ENCODE assay signal across 22 cellular contexts in genomic region chr1:159040206-159040605, GRCh38. TPM values are rescaled to one million over a fixed set of nuclear protein-coding genes. Genes with fewer than 3 reads are reported as not detected.
A peak's percentile ranks its signal among the peaks of the same experiment; 100 is the strongest.
DNase-seq lines count a peak whose midpoint lies in the region; ATAC-seq and TF ChIP-seq lines count a peak whose summit lies in the region.
"Had no signal": no experiment of that assay in that cellular context is flagged by ENCODE, and none has a peak within 500 bp of the region (broad histone marks: within the 10 kb centered on the region; RNA-seq: fewer than 3 reads in every experiment).

No MANE protein-coding gene starts in this region.

- no peak for TF ChIP-seq CTCF in CD4-positive, alpha-beta T cell (IDR thresholded peaks at IDR 0.05)
- TF ChIP-seq CTCF in RWPE2 (IDR thresholded peaks at IDR 0.05; ENCODE audit: poor library complexity, severe bottlenecking) (no peak), fibroblast of mammary gland (conservative IDR thresholded peaks at IDR 0.05; ENCODE audit: control insufficient read depth, insufficient read depth, low read depth, low read length) (no peak), type B pancreatic cell (conservative IDR thresholded peaks at IDR 0.05) (no peak)

- peaks cover 27% of the 10 kb centered on the region for H3K4me1 Mint-ChIP-seq in CD4-positive, alpha-beta T cell (ENCODE audit: low read depth)
- no peaks in the 10 kb centered on the region for H3K4me1 Mint-ChIP-seq in type B pancreatic cell (ENCODE audit: unreplicated experiment)
- H3K4me1 Mint-ChIP-seq: H9 had no signal

- H3K18ac ChIP-seq in trophoblast cell (ENCODE audit: low read length), result no peak overlapping the region

- no peaks in the 10 kb centered on the region for H3K9me3 ChIP-seq in CD4-positive, alpha-beta T cell (ENCODE audit: control insufficient read depth, low read length)
- H3K9me3 ChIP-seq in RWPE2 (ENCODE audit: severe bottlenecking) (no peaks in the 10 kb centered on the region), trophoblast cell (ENCODE audit: insufficient read depth, low read depth, low read length) (no peaks in the 10 kb centered on the region)
- H3K9me3 ChIP-seq: transverse colon had no signal

- H3K36me3 ChIP-seq in RWPE2 (ENCODE audit: low read depth) (peaks cover 80% of the 10 kb centered on the region), trophoblast cell (ENCODE audit: control insufficient read depth in 1 of 2, insufficient read depth in 2 of 2, low read length in 2 of 2) (no peaks in the 10 kb centered on the region)

- no peak overlapping the region for H3K4me2 ChIP-seq in trophoblast cell (ENCODE audit: low read length)

- no peak overlapping the region for H3K14ac ChIP-seq in trophoblast cell (ENCODE audit: low read length)

- intact Hi-C loops in CD4-positive, alpha-beta T cell (cut with DNase I, micrococcal nuclease), result no loop called here

- H3K9ac ChIP-seq in trophoblast cell (ENCODE audit: low read length), result no peak overlapping the region

- H2BK5ac ChIP-seq in trophoblast cell (ENCODE audit: low read depth, low read length, poor library complexity), result no peak overlapping the region

- H3K79me2 ChIP-seq in trophoblast cell (ENCODE audit: control insufficient read depth, insufficient read depth, low read length, poor library complexity), result no peaks in the 10 kb centered on the region

- H3K27ac ChIP-seq in CD4-positive, alpha-beta T cell (ENCODE audit: low read depth, low read length), result no peak overlapping the region
- no peak overlapping the region for H3K27ac ChIP-seq in RWPE2 (ENCODE audit: poor library complexity, severe bottlenecking)
- no peak overlapping the region for H3K27ac ChIP-seq in trophoblast cell (ENCODE audit: low read depth, low read length)
- H3K27ac ChIP-seq: C4-2B, transverse colon had no signal

- no peak overlapping the region for H4K12ac ChIP-seq in trophoblast cell (ENCODE audit: low read depth, low read length)

- no peak overlapping the region for H3K23ac ChIP-seq in trophoblast cell (ENCODE audit: low read length)

- no peak overlapping the region for H2AFZ ChIP-seq in trophoblast cell (ENCODE audit: insufficient read depth, low read length, poor library complexity)

- ATAC-seq in CD4-positive, alpha-beta T cell (ENCODE audit: poor library complexity), result no peak
- ATAC-seq in RWPE2 (ENCODE audit: low read depth), result peak; percentile 29; the same call in 1 of the 3 replicates
- ATAC-seq: esophagus mucosa, K562, left ventricle myocardium superior had no signal

- peak overlapping the region; percentile 67 for H3K27ac Mint-ChIP-seq in CD4-positive, alpha-beta T cell
- no peak overlapping the region for H3K27ac Mint-ChIP-seq in type B pancreatic cell
- H3K27ac Mint-ChIP-seq: H9 had no signal

- no peak overlapping the region for H2BK120ac ChIP-seq in trophoblast cell (ENCODE audit: insufficient read depth, low read length, poor library complexity)

- POLR2A ChIA-PET in CD4-positive, alpha-beta T cell (lab: Charles Lee), result interaction anchor here (1.4 kb wide), 1 partner anchor 22 kb away, joined by 5 read pairs; no protein-coding TSS in a partner anchor

- no peaks in the 10 kb centered on the region for H3K4me1 ChIP-seq in RWPE2 (ENCODE audit: insufficient read depth, poor library complexity, severe bottlenecking)
- H3K4me1 ChIP-seq in trophoblast cell (ENCODE audit: control insufficient read depth in 1 of 2, insufficient read depth in 2 of 2, low read length in 2 of 2), result no peaks in the 10 kb centered on the region

- no peak overlapping the region for H4K8ac ChIP-seq in trophoblast cell (ENCODE audit: low read depth, low read length)

- H3K79me1 ChIP-seq in trophoblast cell (ENCODE audit: low read length), result no peaks in the 10 kb centered on the region

- no peaks in the 10 kb centered on the region for H3K27me3 ChIP-seq in CD4-positive, alpha-beta T cell (ENCODE audit: control insufficient read depth, insufficient read depth, low read length)
- no peaks in the 10 kb centered on the region for H3K27me3 ChIP-seq in RWPE2 (ENCODE audit: insufficient read depth, poor library complexity, severe bottlenecking)
- H3K27me3 ChIP-seq in trophoblast cell (ENCODE audit: insufficient read depth, low read length), result no peaks in the 10 kb centered on the region
- H3K27me3 ChIP-seq: transverse colon had no signal

- H4K91ac ChIP-seq in trophoblast cell (ENCODE audit: low read depth, low read length), result no peak overlapping the region

- H3K9me3 Mint-ChIP-seq in CD4-positive, alpha-beta T cell, result no peaks in the 10 kb centered on the region
- H3K9me3 Mint-ChIP-seq in type B pancreatic cell, result no peaks in the 10 kb centered on the region
- H3K9me3 Mint-ChIP-seq: activated T-cell treated with anti-CD3 and anti-CD28 coated beads, Interleukin-2, amount 50 U/mL, for 4 hours; H9; naive B cell had no signal

- no peak overlapping the region for H2AK5ac ChIP-seq in trophoblast cell (ENCODE audit: low read length)

- H3K27me3 Mint-ChIP-seq in CD4-positive, alpha-beta T cell, result no peaks in the 10 kb centered on the region
- no peaks in the 10 kb centered on the region for H3K27me3 Mint-ChIP-seq in type B pancreatic cell
- H3K27me3 Mint-ChIP-seq: naive B cell had no signal

- H3K36me3 Mint-ChIP-seq in CD4-positive, alpha-beta T cell (ENCODE audit: low read depth), result peaks cover 95% of the 10 kb centered on the region
- H3K36me3 Mint-ChIP-seq in type B pancreatic cell, result no peaks in the 10 kb centered on the region

- H3K4me3 Mint-ChIP-seq in CD4-positive, alpha-beta T cell, result no peak overlapping the region
- H3K4me3 Mint-ChIP-seq in type B pancreatic cell, result no peak overlapping the region
- H3K4me3 Mint-ChIP-seq: activated T-cell treated with anti-CD3 and anti-CD28 coated beads, Interleukin-2, amount 50 U/mL, for 4 hours; H9; naive B cell had no signal

- H3K4me3 ChIP-seq in RWPE2 (ENCODE audit: severe bottlenecking) (no peak overlapping the region), fibroblast of mammary gland (ENCODE audit: control insufficient read depth, low read depth, low read length) (no peak overlapping the region), trophoblast cell (ENCODE audit: low read depth, low read length) (no peak overlapping the region)
- H3K4me3 ChIP-seq: K562, transverse colon had no signal

- H2BK12ac ChIP-seq in trophoblast cell (ENCODE audit: low read length), result no peak overlapping the region

- no peak overlapping the region for H3K4ac ChIP-seq in trophoblast cell (ENCODE audit: low read depth, low read length)

- WGBS in trophoblast cell (ENCODE audit: extremely low coverage, insufficient coverage, insufficient read length), result no CpG with 5 or more reads among the region's 1 CpG

- CTCF ChIA-PET in CD4-positive, alpha-beta T cell (lab: Charles Lee), result interaction anchor here (0.8 kb wide), 1 partner anchor 42 kb away, joined by 3 read pairs; no protein-coding TSS in a partner anchor

- DNase-seq in CD4-positive, alpha-beta T cell, result no peak
- DNase-seq in RWPE2 (ENCODE audit: low spot score), result no peak
- peak; percentile 39 for DNase-seq in fibroblast of mammary gland (ENCODE audit: low read depth)
- DNase-seq in trophoblast cell, result peak; percentile 3 to 66
- no peak for DNase-seq in type B pancreatic cell (ENCODE audit: extremely low spot score, unreplicated experiment)
- no peak for DNase-seq in DMS79 (lab: John Stamatoyannopoulos, UW)
- no peak for DNase-seq in activated CD4-positive, alpha-beta T cell treated with anti-CD3 and anti-CD28 coated beads, Interleukin-2, amount 50 U/mL, for 4 hours
- DNase-seq in germinal center (ENCODE audit: low spot score), result no peak
- DNase-seq: activated T-cell treated with anti-CD3 and anti-CD28 coated beads, Interleukin-2, amount 50 U/mL, for 4 hours; amniotic stem cell; H9; left ventricle myocardium superior; naive B cell; NCI-H1417; NCI-H345; SIG-M5; stimulated activated CD8-positive, alpha-beta memory T cell treated with anti-CD3 and anti-CD28 coated beads, Interleukin-4, amount 100 ng/mL, for 48 hours; transverse colon had no signal

RNA-seq across cellular contexts. Expression of gene IFI16, which starts 30.5 kb away (rescaled TPM):
- total RNA-seq in CD4-positive, alpha-beta T cell, result 10 to 100 TPM; 36.9 to 37.6 TPM
- 4.9 and 5.5 TPM in 2 replicates for polyA plus RNA-seq in trophoblast cell (2013)
- 10.6 and 20.9 TPM in 2 replicates for total RNA-seq in type B pancreatic cell (ENCODE audit: low replicate concordance)

RNA-seq across cellular contexts. Expression of gene AIM2, which starts 36.4 kb away (rescaled TPM):
- under 1 TPM; 0.36 to 0.74 TPM for total RNA-seq in CD4-positive, alpha-beta T cell
- 0.44 and 0.62 TPM in 2 replicates for polyA plus RNA-seq in trophoblast cell (2013)
- total RNA-seq in type B pancreatic cell (ENCODE audit: low replicate concordance), result 0.40 and 1.0 TPM in 2 replicates
- total RNA-seq: dermis microvascular lymphatic vessel endothelial cell had no signal

Comparison
In these comparisons a context has a peak if more than half of its experiments do, and no peak if none do; other contexts are left out.
1. DNase-seq: peak in fibroblast of mammary gland (single experiment) and trophoblast cell (2 of 2); none in CD4-positive, alpha-beta T cell (0 of 10), RWPE2 (single experiment), type B pancreatic cell (single experiment), DMS79 (single experiment), activated CD4-positive, alpha-beta T cell treated with anti-CD3 and anti-CD28 coated beads, Interleukin-2, amount 50 U/mL, for 4 hours (0 of 2) and germinal center (single experiment).